Comparison of ENCODE assay signal across 8 cellular contexts in genomic region chr22:40178417-40179409, GRCh38. TPM values are rescaled to one million over a fixed set of nuclear protein-coding genes. Genes with fewer than 3 reads are reported as not detected.
DNase-seq lines count a peak whose midpoint lies in the region; ATAC-seq and TF ChIP-seq lines count a peak whose summit lies in the region.

No MANE protein-coding gene starts in this region.

- TF ChIP-seq POLR2A in transverse colon (IDR thresholded peaks at IDR 0.05) = no peak

- TF ChIP-seq CTCF in activated B cell treated with CpG ODN at 0.5 μM for 24 hours (IDR thresholded peaks at IDR 0.05) (no peak), epithelial cell of esophagus (IDR thresholded peaks at IDR 0.05; ENCODE audit: insufficient read depth, low read depth, low read length, missing control alignments) (no peak), mucosa of descending colon (IDR thresholded peaks at IDR 0.05) (no peak), transverse colon (IDR thresholded peaks at IDR 0.05) (no peak)

- peaks cover 59% of the 10 kb centered on the region for H3K4me1 ChIP-seq in mucosa of descending colon (ENCODE audit: low read depth)
- peaks cover 29 to 70% (median 58%) of the 10 kb centered on the region in 4 donors for H3K4me1 ChIP-seq in transverse colon

- peaks cover 5% of the 10 kb centered on the region for H3K36me3 ChIP-seq in mucosa of descending colon (ENCODE audit: low read depth)
- H3K36me3 ChIP-seq in transverse colon = no peaks in the 10 kb centered on the region

- no peaks in the 10 kb centered on the region for H3K27me3 Mint-ChIP-seq in activated B cell treated with CpG ODN at 0.5 μM for 24 hours

- peak overlapping the region; percentile 85 to 91 (median 90) for H3K27ac ChIP-seq in transverse colon

- H3K4me3 ChIP-seq in GM08714 (ENCODE audit: low read length) = peak overlapping the region; percentile 96
- peak overlapping the region; percentile 97 for H3K4me3 ChIP-seq in epithelial cell of esophagus (ENCODE audit: low read length)
- peak overlapping the region; percentile 29 for H3K4me3 ChIP-seq in mucosa of descending colon
- H3K4me3 ChIP-seq in transverse colon = peak overlapping the region; percentile 52 to 78 (median 54)

- DNase-seq in NCI-H1105 treated with DMSO at 0.1 percent for 48 hours (lab: John Stamatoyannopoulos, UW) = peak; percentile 39
- DNase-seq in activated B cell treated with CpG ODN at 0.5 μM for 24 hours = no peak
- peak; percentile 39 for DNase-seq in epithelial cell of esophagus (ENCODE audit: low read depth)
- DNase-seq in mucosa of descending colon = peak; percentile 56 to 67 (median 59)
- DNase-seq in transverse colon = peak; percentile 37
- no peak for DNase-seq in NCI-H187 (lab: John Stamatoyannopoulos, UW)

- WGBS in transverse colon (ENCODE audit: low coverage in 1 of 2), 2 donors = 1 to 2% methylated on average over 17 of the region's 17 CpGs

- H3K27me3 ChIP-seq in transverse colon = no peaks in the 10 kb centered on the region

- peak; percentile 26 for ATAC-seq in activated B cell treated with CpG ODN at 0.5 μM for 24 hours (ENCODE audit: low read depth)
- peak; percentile 35 for ATAC-seq in mucosa of descending colon
- ATAC-seq in HG02885 (IDR thresholded peaks at IDR 0.05; ENCODE audit: poor library complexity, unreplicated experiment) = no peak

- no peaks in the 10 kb centered on the region for H3K9me3 Mint-ChIP-seq in activated B cell treated with CpG ODN at 0.5 μM for 24 hours

- H3K4me3 Mint-ChIP-seq in activated B cell treated with CpG ODN at 0.5 μM for 24 hours = peak overlapping the region; percentile 87

- no peaks in the 10 kb centered on the region for H3K9me3 ChIP-seq in mucosa of descending colon
- no peaks in the 10 kb centered on the region for H3K9me3 ChIP-seq in transverse colon

- POLR2A ChIA-PET in activated B cell treated with CpG ODN at 0.5 μM for 24 hours (lab: Charles Lee) = interaction anchor here (0.5 to 5.3 kb wide), 19 partner anchors 10 to 765 kb away, joined by 3 to 114 read pairs (median 4); partner anchors contain the start of gene ADSL

- H3K27ac Mint-ChIP-seq in activated B cell treated with CpG ODN at 0.5 μM for 24 hours = peak overlapping the region; percentile 87

- in situ Hi-C loops in transverse colon (cut with MboI; ENCODE audit: low pct_ligation_motif_present in 1 of 4, low pct_unique_long_range_greater_than_20kb in 1 of 4, low sequenced_read_pairs in 3 of 4) = loop anchor here in 1 of 4 donors (10.0 kb wide), 1 partner anchor 134 kb away; no protein-coding TSS in a partner anchor

- peaks cover 67% of the 10 kb centered on the region for H3K4me1 Mint-ChIP-seq in activated B cell treated with CpG ODN at 0.5 μM for 24 hours

- intact Hi-C loops in activated B cell treated with CpG ODN at 0.5 μM for 24 hours (cut with micrococcal nuclease) (loop anchor here (2.0 to 5.0 kb wide), 3 partner anchors 24 to 99 kb away; no protein-coding TSS in a partner anchor), mucosa of descending colon (cut with DNase I, micrococcal nuclease) (no loop called here), transverse colon (cut with DNase I; ENCODE audit: low total_unique reads) (no loop called here)

- CTCF ChIA-PET in activated B cell treated with CpG ODN at 0.5 μM for 24 hours (lab: Charles Lee) = interaction anchor here (0.6 kb wide), 1 partner anchor 84 kb away, joined by 4 read pairs; no protein-coding TSS in a partner anchor

- H3K36me3 Mint-ChIP-seq in activated B cell treated with CpG ODN at 0.5 μM for 24 hours (ENCODE audit: low read depth) = peaks cover 16% of the 10 kb centered on the region

- TF ChIP-seq EP300 in transverse colon (IDR thresholded peaks at IDR 0.05; ENCODE audit: low read depth) = no peak

RNA-seq across cellular contexts. Expression of gene TNRC6B, which starts 1.0 kb away (rescaled TPM):
- total RNA-seq in activated B cell treated with CpG ODN at 0.5 μM for 24 hours (84.6 and 95.2 TPM in 2 replicates), mucosa of descending colon (10 to 100 TPM; 58.6 to 72.9 (median 58.9) TPM), transverse colon (100 to 1,000 TPM in 1 of 4 donors, 10 to 100 TPM in 3; 36.7 to 108 (median 54.0) TPM)

Comparison
In these comparisons a context has a peak if more than half of its experiments do, and no peak if none do; other contexts are left out.
1. H3K4me3 ChIP-seq: peak in every context shown above with its lines; median percentile 97 in epithelial cell of esophagus; 96 in GM08714; 54 in transverse colon; 29 in mucosa of descending colon.
2. DNase-seq: peak in NCI-H1105 treated with DMSO at 0.1 percent for 48 hours (single experiment), epithelial cell of esophagus (single experiment), mucosa of descending colon (3 of 3) and transverse colon (single experiment); none in activated B cell treated with CpG ODN at 0.5 μM for 24 hours (single experiment) and NCI-H187 (0 of 2).